In the genomic region with DNA sequence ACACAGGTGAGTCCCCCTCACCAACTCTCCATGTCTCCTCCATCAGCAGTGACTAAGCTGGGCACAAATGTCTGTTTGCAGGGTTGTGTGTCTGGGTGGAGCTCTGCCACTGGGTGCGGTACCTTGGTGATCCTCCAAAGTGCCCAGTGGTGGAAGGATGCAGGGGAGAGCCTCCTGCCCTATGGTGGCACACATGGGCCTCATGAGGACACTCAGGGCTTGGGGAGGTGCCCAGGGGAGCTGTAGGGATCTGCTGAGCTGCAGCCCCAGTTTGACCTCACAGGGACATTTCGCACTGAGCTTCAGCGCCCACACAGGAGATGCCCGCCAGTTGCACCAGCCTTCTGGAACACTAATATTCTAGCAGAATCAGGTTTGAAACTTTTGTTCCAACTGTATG, we compare ENCODE assay signal across 13 cellular contexts.
"Had no signal": no experiment of that assay in that cellular context is flagged by ENCODE, and none has a peak within 500 bp of the region (broad histone marks: within the 10 kb centered on the region; RNA-seq: fewer than 3 reads in every experiment).

No MANE protein-coding gene starts in this region.

- H3K27me3 ChIP-seq: neural progenitor cell, right atrium auricular region, transverse colon had no signal

- H3K27ac ChIP-seq: neural progenitor cell, SK-N-MC, VCaP had no signal

- H3K9me3 ChIP-seq: right atrium auricular region, transverse colon had no signal

- DNase-seq: activated CD4-positive, alpha-beta T cell treated with anti-CD3 and anti-CD28 coated beads for 1 hour; activated CD4-positive, alpha-beta T cell treated with anti-CD3 and anti-CD28 coated beads, Interleukin-2, amount 50 U/mL, for 48 hours; activated CD8-positive, alpha-beta memory T cell treated with anti-CD3 and anti-CD28 coated beads, Interleukin-2, amount 10 ng/mL, durations not matched to agents 7 days and 5 days; activated naive CD4-positive, alpha-beta T cell treated with anti-CD3 and anti-CD28 coated beads, Interleukin-2, amount 50 U/mL, for 16 hours; activated T-cell treated with anti-CD3 and anti-CD28 coated beads, Interleukin-2, amount 50 U/mL, for 24 hours; hippocampal formation; stimulated activated CD4-positive, alpha-beta T cell treated with anti-CD3 and anti-CD28 coated beads, Interleukin-2, amount 100 ng/mL, for 48 hours; stimulated activated naive B cell treated with anti-CD40 and anti-IgM and Interleukin-4, amounts not matched to agents 10 μg/mL and 1 μg/mL and 100 μg/mL, for 72 hours; transverse colon had no signal

- H3K36me3 Mint-ChIP-seq: activated CD8-positive, alpha-beta memory T cell treated with anti-CD3 and anti-CD28 coated beads, Interleukin-2, amount 10 ng/mL, durations not matched to agents 7 days and 5 days had no signal

- H3K4me1 ChIP-seq: neural progenitor cell had no signal

- H3K4me1 Mint-ChIP-seq: activated CD8-positive, alpha-beta memory T cell treated with anti-CD3 and anti-CD28 coated beads, Interleukin-2, amount 10 ng/mL, durations not matched to agents 7 days and 5 days; stimulated activated naive B cell treated with anti-CD40 and anti-IgM and Interleukin-4, amounts not matched to agents 10 μg/mL and 1 μg/mL and 100 μg/mL, for 72 hours had no signal

- H3K4me3 ChIP-seq: neural progenitor cell, right atrium auricular region, SK-N-MC, transverse colon had no signal

- H3K9me3 Mint-ChIP-seq: activated T-cell treated with anti-CD3 and anti-CD28 coated beads, Interleukin-2, amount 50 U/mL, for 24 hours had no signal

- H3K4me3 Mint-ChIP-seq: activated CD8-positive, alpha-beta memory T cell treated with anti-CD3 and anti-CD28 coated beads, Interleukin-2, amount 10 ng/mL, durations not matched to agents 7 days and 5 days; activated T-cell treated with anti-CD3 and anti-CD28 coated beads, Interleukin-2, amount 50 U/mL, for 24 hours; neural progenitor cell; stimulated activated naive B cell treated with anti-CD40 and anti-IgM and Interleukin-4, amounts not matched to agents 10 μg/mL and 1 μg/mL and 100 μg/mL, for 72 hours had no signal

- ATAC-seq: activated CD8-positive, alpha-beta memory T cell treated with anti-CD3 and anti-CD28 coated beads, Interleukin-2, amount 10 ng/mL, durations not matched to agents 7 days and 5 days; stimulated activated naive B cell treated with anti-CD40 and anti-IgM and Interleukin-4, amounts not matched to agents 10 μg/mL and 1 μg/mL and 100 μg/mL, for 72 hours had no signal

- H3K27ac Mint-ChIP-seq: activated CD8-positive, alpha-beta memory T cell treated with anti-CD3 and anti-CD28 coated beads, Interleukin-2, amount 10 ng/mL, durations not matched to agents 7 days and 5 days; activated T-cell treated with anti-CD3 and anti-CD28 coated beads, Interleukin-2, amount 50 U/mL, for 24 hours; neural progenitor cell had no signal

- H3K36me3 ChIP-seq: neural progenitor cell, right atrium auricular region, transverse colon had no signal
